In the genomic region with DNA sequence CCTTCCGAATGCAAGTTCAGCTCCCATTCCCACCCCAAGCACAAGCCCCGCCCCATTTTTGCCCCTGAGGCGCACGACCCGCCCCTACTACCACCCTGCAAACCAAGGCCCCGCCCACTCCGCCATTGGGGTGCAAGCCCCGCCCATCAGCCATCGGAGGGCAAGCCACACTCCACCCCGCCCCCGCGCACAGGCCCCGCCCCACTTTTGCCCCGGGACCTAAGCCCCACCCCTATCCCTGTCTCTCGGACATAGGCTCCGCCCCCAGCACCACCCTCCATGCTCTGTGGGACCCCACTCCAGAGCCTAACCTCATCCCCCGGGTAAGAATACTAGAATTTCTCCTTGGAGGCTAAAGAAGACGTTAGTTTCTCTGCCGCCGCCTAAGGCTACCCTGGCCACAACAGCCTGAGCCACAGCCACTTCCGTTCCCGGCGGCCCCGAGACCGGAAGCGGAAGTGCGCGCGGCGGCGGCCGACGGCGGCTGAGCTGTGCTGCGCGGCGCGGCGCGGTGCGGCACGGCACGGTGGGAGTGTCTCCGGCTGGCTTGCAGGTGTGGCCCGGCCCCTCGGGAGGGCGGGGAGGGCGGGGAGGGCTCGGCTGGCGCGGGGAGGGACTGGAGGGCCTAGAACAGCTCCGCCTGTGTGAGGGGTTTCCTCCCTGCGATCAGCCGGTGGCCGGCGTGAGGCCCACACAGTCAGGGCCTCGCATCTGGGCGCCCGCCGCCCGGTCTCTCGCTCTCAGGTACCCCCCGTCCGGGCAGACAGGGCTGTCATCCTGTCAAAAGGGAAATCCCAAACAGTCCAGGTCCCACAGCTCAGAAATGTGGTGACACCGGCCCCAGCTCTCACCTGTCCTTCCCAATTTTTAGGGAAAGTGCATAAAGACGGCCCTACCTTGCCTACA, we compare ENCODE assay signal across 1 cellular context.
TF ChIP-seq lines count a peak whose summit lies in the region.

TSS of gene ZNF333 (plus strand) at position 451 of the 906 bp plus-strand sequence. CDS start 3,444 bp downstream, outside the sequence.

TF ChIP-seq in HepG2, 621 proteins besides CTCF, POLR2A, EP300 and RAD21 (continued from another document and continues in another):
- TF ChIP-seq, protein P1, sequence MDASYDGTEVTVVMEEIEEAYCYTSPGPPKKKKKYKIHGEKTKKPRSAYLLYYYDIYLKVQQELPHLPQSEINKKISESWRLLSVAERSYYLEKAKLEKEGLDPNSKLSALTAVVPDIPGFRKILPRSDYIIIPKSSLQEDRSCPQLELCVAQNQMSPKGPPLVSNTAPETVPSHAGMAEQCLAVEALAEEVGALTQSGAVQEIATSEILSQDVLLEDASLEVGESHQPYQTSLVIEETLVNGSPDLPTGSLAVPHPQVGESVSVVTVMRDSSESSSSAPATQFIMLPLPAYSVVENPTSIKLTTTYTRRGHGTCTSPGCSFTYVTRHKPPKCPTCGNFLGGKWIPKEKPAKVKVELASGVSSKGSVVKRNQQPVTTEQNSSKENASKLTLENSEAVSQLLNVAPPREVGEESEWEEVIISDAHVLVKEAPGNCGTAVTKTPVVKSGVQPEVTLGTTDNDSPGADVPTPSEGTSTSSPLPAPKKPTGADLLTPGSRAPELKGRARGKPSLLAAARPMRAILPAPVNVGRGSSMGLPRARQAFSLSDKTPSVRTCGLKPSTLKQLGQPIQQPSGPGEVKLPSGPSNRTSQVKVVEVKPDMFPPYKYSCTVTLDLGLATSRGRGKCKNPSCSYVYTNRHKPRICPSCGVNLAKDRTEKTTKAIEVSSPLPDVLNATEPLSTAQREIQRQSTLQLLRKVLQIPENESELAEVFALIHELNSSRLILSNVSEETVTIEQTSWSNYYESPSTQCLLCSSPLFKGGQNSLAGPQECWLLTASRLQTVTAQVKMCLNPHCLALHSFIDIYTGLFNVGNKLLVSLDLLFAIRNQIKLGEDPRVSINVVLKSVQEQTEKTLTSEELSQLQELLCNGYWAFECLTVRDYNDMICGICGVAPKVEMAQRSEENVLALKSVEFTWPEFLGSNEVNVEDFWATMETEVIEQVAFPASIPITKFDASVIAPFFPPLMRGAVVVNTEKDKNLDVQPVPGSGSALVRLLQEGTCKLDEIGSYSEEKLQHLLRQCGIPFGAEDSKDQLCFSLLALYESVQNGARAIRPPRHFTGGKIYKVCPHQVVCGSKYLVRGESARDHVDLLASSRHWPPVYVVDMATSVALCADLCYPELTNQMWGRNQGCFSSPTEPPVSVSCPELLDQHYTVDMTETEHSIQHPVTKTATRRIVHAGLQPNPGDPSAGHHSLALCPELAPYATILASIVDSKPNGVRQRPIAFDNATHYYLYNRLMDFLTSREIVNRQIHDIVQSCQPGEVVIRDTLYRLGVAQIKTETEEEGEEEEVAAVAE (CRISPR knock-in tag; IDR thresholded peaks at IDR 0.05; ENCODE audit: borderline replicate concordance): no peak
- TF ChIP-seq SRSF4 (IDR thresholded peaks at IDR 0.05; ENCODE audit: low read depth, low read length, poor library complexity, severe bottlenecking) (no peak), ERF (CRISPR knock-in tag; IDR thresholded peaks at IDR 0.05) (no peak), ZNF574 (CRISPR knock-in tag; IDR thresholded peaks at IDR 0.05) (peak; percentile 96), GABPB1 (CRISPR knock-in tag; IDR thresholded peaks at IDR 0.05) (peak; percentile 93), AGO2 (optimal IDR thresholded peaks at IDR 0.05; ENCODE audit: low read depth, low read length) (no peak), HDAC6 (IDR thresholded peaks at IDR 0.05; ENCODE audit: low read depth, low read length) (no peak), FOXC1 (CRISPR knock-in tag; IDR thresholded peaks at IDR 0.05; ENCODE audit: borderline replicate concordance) (0 out of 2 replicates have a peak, but pooled peaks have one; percentile 34), TMF1 (CRISPR knock-in tag; IDR thresholded peaks at IDR 0.05; ENCODE audit: low read depth) (0 out of 2 replicates have a peak, but pooled peaks have one; percentile 45), MAZ (IDR thresholded peaks at IDR 0.05; ENCODE audit: borderline replicate concordance, low read depth, low read length) (no peak; the same call in 1 of the 2 replicates), MAZ (CRISPR knock-in tag; IDR thresholded peaks at IDR 0.05; ENCODE audit: low read depth) (peak; percentile 51; the same call in 1 of the 2 replicates), TOPORS (CRISPR knock-in tag; IDR thresholded peaks at IDR 0.05) (no peak), ZNF253 (CRISPR knock-in tag; IDR thresholded peaks at IDR 0.05; ENCODE audit: borderline replicate concordance) (no peak), SOX6 (IDR thresholded peaks at IDR 0.05) (no peak), SOX6 (CRISPR knock-in tag; IDR thresholded peaks at IDR 0.05) (no peak), ZKSCAN8 (CRISPR knock-in tag; IDR thresholded peaks at IDR 0.05; ENCODE audit: borderline replicate concordance) (no peak), YEATS2 (CRISPR knock-in tag; IDR thresholded peaks at IDR 0.05; ENCODE audit: borderline replicate concordance) (0 out of 2 replicates have a peak, but pooled peaks have one; percentile 22), GMEB2 (CRISPR knock-in tag; IDR thresholded peaks at IDR 0.05; ENCODE audit: low read depth) (peak; percentile 61; the same call in 1 of the 2 replicates), ISX (CRISPR knock-in tag; conservative IDR thresholded peaks at IDR 0.05) (0 out of 2 replicates have a peak, but pooled peaks have one; percentile 27), ZNF274 (CRISPR knock-in tag; IDR thresholded peaks at IDR 0.05) (no peak), TBL1XR1 (IDR thresholded peaks at IDR 0.05; ENCODE audit: borderline replicate concordance, low read length, partially characterized antibody) (peak; percentile 32), ETV5 (CRISPR knock-in tag; IDR thresholded peaks at IDR 0.05; ENCODE audit: borderline replicate concordance) (peak; percentile 52), MNT (IDR thresholded peaks at IDR 0.05) (no peak), ZNF513 (CRISPR knock-in tag; conservative IDR thresholded peaks at IDR 0.05) (no peak), TSC22D2 (CRISPR knock-in tag; IDR thresholded peaks at IDR 0.05; ENCODE audit: borderline replicate concordance) (no peak), SALL1 (CRISPR knock-in tag; IDR thresholded peaks at IDR 0.05) (peak; percentile 39; the same call in 1 of the 2 replicates), PHF8 (CRISPR knock-in tag; IDR thresholded peaks at IDR 0.05) (peak; percentile 68), SAP130 (CRISPR knock-in tag; IDR thresholded peaks at IDR 0.05; ENCODE audit: low read depth) (peak; percentile 81), ZMYM4 (CRISPR knock-in tag; IDR thresholded peaks at IDR 0.05) (peak; percentile 68), ZNF891 (CRISPR knock-in tag; IDR thresholded peaks at IDR 0.05) (no peak), MED8 (CRISPR knock-in tag; IDR thresholded peaks at IDR 0.05; ENCODE audit: insufficient replicate concordance) (no peak), ZNF224 (CRISPR knock-in tag; IDR thresholded peaks at IDR 0.05) (no peak), NAIF1 (CRISPR knock-in tag; IDR thresholded peaks at IDR 0.05; ENCODE audit: borderline replicate concordance) (no peak), PLRG1 (conservative IDR thresholded peaks at IDR 0.05) (no peak), NR2F6 (IDR thresholded peaks at IDR 0.05) (no peak), NR2F6 (CRISPR knock-in tag; IDR thresholded peaks at IDR 0.05) (no peak), MTF2 (CRISPR knock-in tag; IDR thresholded peaks at IDR 0.05; ENCODE audit: borderline replicate concordance) (peak; percentile 63; the same call in 1 of the 2 replicates), ZNF577 (CRISPR knock-in tag; IDR thresholded peaks at IDR 0.05; ENCODE audit: borderline replicate concordance, low read depth) (no peak), ZNF18 (CRISPR knock-in tag; IDR thresholded peaks at IDR 0.05; ENCODE audit: insufficient replicate concordance) (peak; percentile 72)
- TF ChIP-seq, protein P2, sequence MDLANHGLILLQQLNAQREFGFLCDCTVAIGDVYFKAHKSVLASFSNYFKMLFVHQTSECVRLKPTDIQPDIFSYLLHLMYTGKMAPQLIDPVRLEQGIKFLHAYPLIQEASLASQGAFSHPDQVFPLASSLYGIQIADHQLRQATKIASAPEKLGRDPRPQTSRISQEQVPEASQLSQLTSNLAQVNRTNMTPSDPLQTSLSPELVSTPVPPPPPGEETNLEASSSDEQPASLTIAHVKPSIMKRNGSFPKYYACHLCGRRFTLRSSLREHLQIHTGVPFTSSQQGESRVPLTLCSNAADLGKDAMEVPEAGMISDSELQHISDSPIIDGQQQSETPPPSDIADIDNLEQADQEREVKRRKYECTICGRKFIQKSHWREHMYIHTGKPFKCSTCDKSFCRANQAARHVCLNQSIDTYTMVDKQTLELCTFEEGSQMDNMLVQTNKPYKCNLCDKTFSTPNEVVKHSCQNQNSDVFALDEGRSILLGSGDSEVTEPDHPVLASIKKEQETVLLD (CRISPR knock-in tag; IDR thresholded peaks at IDR 0.05; ENCODE audit: low read depth): peak; percentile 80
- TF ChIP-seq, protein P3, sequence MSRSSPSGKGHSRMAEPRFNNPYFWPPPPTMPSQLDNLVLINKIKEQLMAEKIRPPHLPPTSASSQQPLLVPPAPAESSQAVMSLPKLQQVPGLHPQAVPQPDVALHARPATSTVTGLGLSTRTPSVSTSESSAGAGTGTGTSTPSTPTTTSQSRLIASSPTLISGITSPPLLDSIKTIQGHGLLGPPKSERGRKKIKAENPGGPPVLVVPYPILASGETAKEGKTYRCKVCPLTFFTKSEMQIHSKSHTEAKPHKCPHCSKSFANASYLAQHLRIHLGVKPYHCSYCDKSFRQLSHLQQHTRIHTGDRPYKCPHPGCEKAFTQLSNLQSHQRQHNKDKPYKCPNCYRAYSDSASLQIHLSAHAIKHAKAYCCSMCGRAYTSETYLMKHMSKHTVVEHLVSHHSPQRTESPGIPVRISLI (CRISPR knock-in tag; IDR thresholded peaks at IDR 0.05; ENCODE audit: borderline replicate concordance): no peak
- TF ChIP-seq, protein P4, sequence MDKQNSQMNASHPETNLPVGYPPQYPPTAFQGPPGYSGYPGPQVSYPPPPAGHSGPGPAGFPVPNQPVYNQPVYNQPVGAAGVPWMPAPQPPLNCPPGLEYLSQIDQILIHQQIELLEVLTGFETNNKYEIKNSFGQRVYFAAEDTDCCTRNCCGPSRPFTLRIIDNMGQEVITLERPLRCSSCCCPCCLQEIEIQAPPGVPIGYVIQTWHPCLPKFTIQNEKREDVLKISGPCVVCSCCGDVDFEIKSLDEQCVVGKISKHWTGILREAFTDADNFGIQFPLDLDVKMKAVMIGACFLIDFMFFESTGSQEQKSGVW (CRISPR knock-in tag; IDR thresholded peaks at IDR 0.05; ENCODE audit: borderline replicate concordance): no peak
